8 cellular contexts compared by ENCODE assay signal in the genomic region with DNA sequence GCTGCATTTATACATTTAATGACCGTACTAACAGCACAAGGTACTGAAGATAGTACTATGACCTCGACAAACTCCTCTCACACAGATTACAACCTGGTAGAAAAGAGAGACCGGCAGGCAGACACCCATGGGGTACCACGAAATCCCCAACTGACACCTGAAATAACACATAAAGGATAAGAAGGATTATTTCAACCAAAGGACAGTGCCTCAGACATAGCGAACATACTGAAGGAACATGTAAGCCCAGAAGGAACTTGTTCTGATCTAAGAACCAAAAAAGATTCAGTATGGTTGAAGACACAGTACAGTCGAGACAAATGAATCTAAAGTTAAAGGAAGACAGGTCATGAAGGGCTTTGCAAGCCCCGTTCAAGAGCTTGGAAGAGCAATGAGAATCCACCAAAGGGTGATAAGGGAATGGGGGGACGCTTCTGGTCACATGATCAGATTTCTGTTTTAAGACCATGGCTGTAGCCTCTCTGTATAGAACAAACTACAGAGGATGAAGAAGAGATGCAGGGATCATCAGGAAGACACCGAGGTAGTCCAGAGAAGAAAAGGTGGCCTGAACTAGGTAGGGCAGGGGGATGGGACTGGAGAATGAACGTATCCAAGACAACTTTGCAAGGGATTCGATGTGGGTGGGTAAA. TPM values are rescaled to one million over a fixed set of nuclear protein-coding genes. Genes with fewer than 3 reads are reported as not detected.
DNase-seq lines count a peak whose midpoint lies in the region; ATAC-seq, FAIRE-seq and TF ChIP-seq lines count a peak whose summit lies in the region.

No MANE protein-coding gene starts in this region.

- no peak for TF ChIP-seq CTCF in fibroblast of pulmonary artery (IDR thresholded peaks at IDR 0.05; ENCODE audit: low read length, missing control alignments)
- TF ChIP-seq CTCF in gastrocnemius medialis (IDR thresholded peaks at IDR 0.05 in 4 of 5, conservative IDR thresholded peaks at IDR 0.05 in 1 of 5): no peak

- TF ChIP-seq POLR2A in gastrocnemius medialis (IDR thresholded peaks at IDR 0.05): no peak
- no peak for TF ChIP-seq POLR2A in GM12891 (IDR thresholded peaks at IDR 0.05; ENCODE audit: low read depth, low read length)

- H3K27ac Mint-ChIP-seq in T-helper 17 cell: peak overlapping the region; percentile 92

- H3K4me1 Mint-ChIP-seq in T-helper 17 cell: peaks cover 37% of the 10 kb centered on the region

- H3K36me3 ChIP-seq in H7 (replicated peaks; ENCODE audit: control insufficient read depth, insufficient read depth, low read length) (peaks cover 3% of the 10 kb centered on the region), gastrocnemius medialis (no peaks in the 10 kb centered on the region)

- in situ Hi-C loops in gastrocnemius medialis (cut with MboI; ENCODE audit: low sequenced_read_pairs in 4 of 4): no loop called here

- peak overlapping the region; percentile 96 to 100 (median 99) for H3K27ac ChIP-seq in gastrocnemius medialis

- H3K4me3 ChIP-seq in H7 (ENCODE audit: insufficient read depth, low read depth, low read length): peak overlapping the region; percentile 92
- H3K4me3 ChIP-seq in fibroblast of pulmonary artery (replicated peaks; ENCODE audit: low read depth, low read length): peak overlapping the region; percentile 94
- H3K4me3 ChIP-seq in gastrocnemius medialis: peak overlapping the region; percentile 93 to 100 (median 96)

- no peak for ATAC-seq in T-helper 17 cell
- ATAC-seq in gastrocnemius medialis: no peak
- no peak for ATAC-seq in GM18867 (IDR thresholded peaks at IDR 0.05; ENCODE audit: unreplicated experiment)
- ATAC-seq in GM19467 (IDR thresholded peaks at IDR 0.05; ENCODE audit: unreplicated experiment): no peak

- peaks cover 47 to 48% of the 10 kb centered on the region in 2 donors for H3K4me1 ChIP-seq in gastrocnemius medialis

- H3K27me3 ChIP-seq in H7 (ENCODE audit: control insufficient read depth, insufficient read depth, low read length): no peaks in the 10 kb centered on the region
- no peaks in the 10 kb centered on the region for H3K27me3 ChIP-seq in gastrocnemius medialis

- H3K27me3 Mint-ChIP-seq in T-helper 17 cell: no peaks in the 10 kb centered on the region

- FAIRE-seq in GM12891 (lab: Jason Lieb, UNC): no peak

- DNase-seq in H7 (no peak), T-helper 17 cell (no peak), fibroblast of pulmonary artery (ENCODE audit: low read depth) (no peak), gastrocnemius medialis (no peak), GM12891 (ENCODE audit: insufficient read length, low spot score) (no peak), AML-193 (lab: John Stamatoyannopoulos, UW) (no peak)

- intact Hi-C loops in gastrocnemius medialis (cut with DNase I; ENCODE audit: low total_unique reads): loop anchor here (2.0 to 10.0 kb wide), 3 partner anchors 138 to 618 kb away; partner anchors contain the start of gene EPAS1

- H3K36me3 Mint-ChIP-seq in T-helper 17 cell (ENCODE audit: low read depth): peaks cover 5% of the 10 kb centered on the region

- H3K9me3 ChIP-seq in T-helper 17 cell (ENCODE audit: control insufficient read depth, low read length, poor library complexity, severe bottlenecking) (no peaks in the 10 kb centered on the region), gastrocnemius medialis (no peaks in the 10 kb centered on the region)

- H3K4me3 Mint-ChIP-seq in T-helper 17 cell: peak overlapping the region; percentile 99

TF ChIP-seq in GM12891, 5 proteins besides CTCF, POLR2A, EP300 and RAD21:
- TF ChIP-seq PAX5 (IDR thresholded peaks at IDR 0.05; ENCODE audit: insufficient read depth, low read length, severe bottlenecking) (no peak), TAF1 (IDR thresholded peaks at IDR 0.05; ENCODE audit: low read depth, low read length) (no peak), POLR2AphosphoS5 (IDR thresholded peaks at IDR 0.05; ENCODE audit: low read depth, low read length) (no peak), SPI1 (IDR thresholded peaks at IDR 0.05; ENCODE audit: low read depth, low read length) (no peak)

RNA-seq across cellular contexts. Expression of gene MCFD2, which starts 0.9 kb away (rescaled TPM):
- 65.5 and 76.3 TPM in 2 replicates for total RNA-seq in H7 (2014; rRNA removed; shearing (Covaris generic))
- total RNA-seq in T-helper 17 cell: 10 to 100 TPM; 29.0 to 41.9 TPM
- 100 to 1,000 TPM in 3 of 4 donors, 10 to 100 TPM in 1; 87.9 to 182 (median 106) TPM for total RNA-seq in gastrocnemius medialis
- 19.8 TPM for polyA plus RNA-seq in GM12891 (2012; ENCODE audit: low read depth, missing spikeins)

RNA-seq across cellular contexts. Expression of gene TTC7A, which starts 26.3 kb away (rescaled TPM):
- total RNA-seq in H7 (2014; rRNA removed; shearing (Covaris generic)): 14.5 and 17.4 TPM in 2 replicates
- total RNA-seq in T-helper 17 cell (10 to 100 TPM; 56.3 to 63.0 TPM), gastrocnemius medialis (1 to 10 TPM; 3.7 to 7.3 (median 6.0) TPM)
- 15.0 TPM for polyA plus RNA-seq in GM12891 (2012; ENCODE audit: low read depth, missing spikeins)
